ENCODE assay signal across 9 cellular contexts in the genomic region with DNA sequence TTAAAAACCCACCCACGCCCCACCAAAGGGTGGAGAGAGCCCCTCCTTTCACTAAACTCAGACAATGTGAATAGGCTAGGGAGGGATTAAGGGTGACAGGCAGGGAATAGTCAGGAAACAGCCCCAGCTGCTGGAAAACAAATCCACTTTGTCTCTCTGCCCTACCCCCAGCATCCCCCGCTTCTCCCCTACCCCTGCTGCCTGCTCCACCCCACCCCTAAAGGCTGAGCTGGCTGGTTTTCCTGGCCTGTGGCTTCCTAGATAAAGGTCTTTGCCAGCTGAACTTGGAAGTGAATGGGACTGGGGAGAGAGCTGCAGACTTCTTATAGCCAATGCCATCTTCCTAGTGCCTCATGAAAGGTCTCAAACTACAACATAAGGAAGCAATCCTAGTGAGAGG. TPM values are rescaled to one million over a fixed set of nuclear protein-coding genes. Genes with fewer than 3 reads are reported as not detected.
A peak's percentile ranks its signal among the peaks of the same experiment; 100 is the strongest.
DNase-seq lines count a peak whose midpoint lies in the region; ATAC-seq and TF ChIP-seq lines count a peak whose summit lies in the region.
"Had no signal": no experiment of that assay in that cellular context is flagged by ENCODE, and none has a peak within 500 bp of the region (broad histone marks: within the 10 kb centered on the region; RNA-seq: fewer than 3 reads in every experiment).

No MANE protein-coding gene starts in this region.

- H3K27me3 Mint-ChIP-seq in activated CD8-positive, alpha-beta T cell treated with anti-CD3 and anti-CD28 coated beads, Interleukin-2, amount 10 ng/mL, durations not matched to agents 7 days and 5 days (ENCODE audit: low read depth), result no peaks in the 10 kb centered on the region

- H3K27ac ChIP-seq in breast epithelium (peak overlapping the region; percentile 92 to 93), right atrium auricular region (peak overlapping the region; percentile 77 to 90), psoas muscle (peak overlapping the region; percentile 90)

- peaks cover 5 to 29% of the 10 kb centered on the region in 2 donors for H3K4me1 ChIP-seq in breast epithelium
- peaks cover 0 to 91% of the 10 kb centered on the region in 2 donors for H3K4me1 ChIP-seq in right atrium auricular region
- H3K4me1 ChIP-seq in psoas muscle, result peaks cover 62% of the 10 kb centered on the region

- H3K4me3 ChIP-seq in breast epithelium (peak overlapping the region in 2 of 3 donors; percentile 3 to 31), right atrium auricular region (no peak overlapping the region), psoas muscle (peak overlapping the region; percentile 23)

- H3K4me1 Mint-ChIP-seq in activated CD8-positive, alpha-beta T cell treated with anti-CD3 and anti-CD28 coated beads, Interleukin-2, amount 10 ng/mL, durations not matched to agents 7 days and 5 days (ENCODE audit: low read depth), result peaks cover 15% of the 10 kb centered on the region

- TF ChIP-seq POLR2A in breast epithelium (IDR thresholded peaks at IDR 0.05), result no peak

- H3K27ac Mint-ChIP-seq in activated CD8-positive, alpha-beta T cell treated with anti-CD3 and anti-CD28 coated beads, Interleukin-2, amount 10 ng/mL, durations not matched to agents 7 days and 5 days, result no peak overlapping the region
- H3K27ac Mint-ChIP-seq: activated CD8-positive, alpha-beta memory T cell treated with anti-CD3 and anti-CD28 coated beads, Interleukin-2, amount 10 ng/mL, durations not matched to agents 7 days and 5 days had no signal

- no peaks in the 10 kb centered on the region for H3K27me3 ChIP-seq in breast epithelium
- no peaks in the 10 kb centered on the region for H3K27me3 ChIP-seq in right atrium auricular region
- H3K27me3 ChIP-seq in psoas muscle (ENCODE audit: insufficient read depth in 3 of 3, low read length in 2 of 3), result no peaks in the 10 kb centered on the region

- no peaks in the 10 kb centered on the region for H3K36me3 ChIP-seq in breast epithelium
- peaks cover 30% of the 10 kb centered on the region for H3K36me3 ChIP-seq in right atrium auricular region
- peaks cover 0 to 24% of the 10 kb centered on the region in 2 donors for H3K36me3 ChIP-seq in psoas muscle (ENCODE audit: insufficient read depth in 1 of 2, low read depth in 1 of 2)

- no peak overlapping the region for H3K4me3 Mint-ChIP-seq in activated CD8-positive, alpha-beta T cell treated with anti-CD3 and anti-CD28 coated beads, Interleukin-2, amount 10 ng/mL, durations not matched to agents 7 days and 5 days
- H3K4me3 Mint-ChIP-seq: activated CD8-positive, alpha-beta memory T cell treated with anti-CD3 and anti-CD28 coated beads, Interleukin-2, amount 10 ng/mL, durations not matched to agents 7 days and 5 days had no signal

- DNase-seq in Daoy (ENCODE audit: low read depth) (peak; percentile 14), breast epithelium (ENCODE audit: low spot score in 2 of 2) (no peak), right atrium auricular region (ENCODE audit: low spot score) (no peak), psoas muscle (no peak), amniotic stem cell (lab: John Stamatoyannopoulos, UW) (no peak), NCI-H1105 (lab: John Stamatoyannopoulos, UW) (no peak), DMS114 treated with DMSO at 0.1 percent for 48 hours (lab: John Stamatoyannopoulos, UW; ENCODE audit: unreplicated experiment) (no peak)
- no peak for DNase-seq in activated CD8-positive, alpha-beta T cell treated with anti-CD3 and anti-CD28 coated beads, Interleukin-2, amount 10 ng/mL, durations not matched to agents 7 days and 5 days

- TF ChIP-seq CTCF in breast epithelium (IDR thresholded peaks at IDR 0.05) (no peak), right atrium auricular region (IDR thresholded peaks at IDR 0.05) (no peak), psoas muscle (IDR thresholded peaks at IDR 0.05) (no peak)

- H3K36me3 Mint-ChIP-seq in activated CD8-positive, alpha-beta T cell treated with anti-CD3 and anti-CD28 coated beads, Interleukin-2, amount 10 ng/mL, durations not matched to agents 7 days and 5 days (ENCODE audit: low read depth), result no peaks in the 10 kb centered on the region
- H3K36me3 Mint-ChIP-seq: activated CD8-positive, alpha-beta memory T cell treated with anti-CD3 and anti-CD28 coated beads, Interleukin-2, amount 10 ng/mL, durations not matched to agents 7 days and 5 days had no signal

- H3K9me3 ChIP-seq in breast epithelium, result no peaks in the 10 kb centered on the region
- no peaks in the 10 kb centered on the region for H3K9me3 ChIP-seq in right atrium auricular region
- no peaks in the 10 kb centered on the region for H3K9me3 ChIP-seq in psoas muscle

- ATAC-seq in psoas muscle, result no peak
- ATAC-seq in activated CD8-positive, alpha-beta T cell treated with anti-CD3 and anti-CD28 coated beads, Interleukin-2, amount 10 ng/mL, durations not matched to agents 7 days and 5 days, result no peak

- POLR2A ChIA-PET in activated CD8-positive, alpha-beta T cell treated with anti-CD3 and anti-CD28 coated beads, Interleukin-2, amount 10 ng/mL, durations not matched to agents 7 days and 5 days (lab: Charles Lee), result no interaction called here

- WGBS in psoas muscle, 3 donors, result 38 to 57% (median 48%) methylated on average over 2 of the region's 2 CpGs

- CTCF ChIA-PET in activated CD8-positive, alpha-beta T cell treated with anti-CD3 and anti-CD28 coated beads, Interleukin-2, amount 10 ng/mL, durations not matched to agents 7 days and 5 days (lab: Charles Lee), result interaction anchor here (1.0 to 17.8 kb wide), 7 partner anchors 15 to 160 kb away, joined by 3 to 666 read pairs (median 19); no protein-coding TSS in a partner anchor

- no peaks in the 10 kb centered on the region for H3K9me3 Mint-ChIP-seq in activated CD8-positive, alpha-beta T cell treated with anti-CD3 and anti-CD28 coated beads, Interleukin-2, amount 10 ng/mL, durations not matched to agents 7 days and 5 days (ENCODE audit: insufficient read depth)

- intact Hi-C loops in breast epithelium (cut with DNase I; ENCODE audit: low total_unique reads), result loop anchor here (5.0 kb wide), 1 partner anchor 86 kb away; no protein-coding TSS in a partner anchor
- intact Hi-C loops in psoas muscle (cut with DNase I), result loop anchor here in 1 of 2 donors (5.0 to 10.0 kb wide), 3 partner anchors 109 to 293 kb away; a partner anchor contains a TSS

RNA-seq across cellular contexts. Expression of a gene that starts 15.0 kb away (rescaled TPM):
- total RNA-seq in Daoy (2014; rRNA removed; shearing (Covaris generic)), result 192 and 215 TPM in 2 replicates
- total RNA-seq in breast epithelium (100 to 1,000 TPM; 288 to 554 (median 306) TPM), right atrium auricular region (100 to 1,000 TPM; 202 to 348 TPM), psoas muscle (100 to 1,000 TPM; 109 to 151 (median 128) TPM)
- polyA plus RNA-seq in psoas muscle, result 10 to 100 TPM; 69.5 to 92.6 (median 92.0) TPM
- total RNA-seq in activated CD8-positive, alpha-beta T cell treated with anti-CD3 and anti-CD28 coated beads, Interleukin-2, amount 10 ng/mL, durations not matched to agents 7 days and 5 days, result 1 to 10 TPM; 1.7 to 2.0 TPM

RNA-seq across cellular contexts. Expression of a gene that starts 19.8 kb away (rescaled TPM):
- total RNA-seq in Daoy (2014; rRNA removed; shearing (Covaris generic)), result 24.9 and 28.6 TPM in 2 replicates
- total RNA-seq in breast epithelium (100 to 1,000 TPM; 193 to 322 (median 238) TPM), right atrium auricular region (100 to 1,000 TPM; 105 to 150 TPM), psoas muscle (100 to 1,000 TPM in 3 of 4 donors, 10 to 100 TPM in 1; 67.3 to 279 (median 220) TPM)
- polyA plus RNA-seq in psoas muscle, result 100 to 1,000 TPM in 1 of 3 donors, 10 to 100 TPM in 2; 95.6 to 111 (median 97.8) TPM
- total RNA-seq in activated CD8-positive, alpha-beta T cell treated with anti-CD3 and anti-CD28 coated beads, Interleukin-2, amount 10 ng/mL, durations not matched to agents 7 days and 5 days, result 100 to 1,000 TPM in 1 of 2 experiments, 10 to 100 TPM in 1; 94.7 to 101 TPM

RNA-seq across cellular contexts. Expression of a gene that starts 50.6 kb away (rescaled TPM):
- 12.6 and 16.6 TPM in 2 replicates for total RNA-seq in Daoy (2014; rRNA removed; shearing (Covaris generic))
- total RNA-seq in breast epithelium (10 to 100 TPM; 53.1 to 74.5 (median 60.0) TPM), right atrium auricular region (10 to 100 TPM; 38.9 to 67.5 TPM), psoas muscle (100 to 1,000 TPM in 2 of 4 donors, 10 to 100 TPM in 2; 41.1 to 116 (median 89.6) TPM)
- 10 to 100 TPM; 51.7 to 62.7 (median 61.0) TPM for polyA plus RNA-seq in psoas muscle
- 1 to 10 TPM; 2.1 to 2.2 TPM for total RNA-seq in activated CD8-positive, alpha-beta T cell treated with anti-CD3 and anti-CD28 coated beads, Interleukin-2, amount 10 ng/mL, durations not matched to agents 7 days and 5 days

Comparison
In these comparisons a context has a peak if more than half of its experiments do, and no peak if none do; other contexts are left out.
1. H3K4me3 ChIP-seq: peak in breast epithelium (2 of 3) and psoas muscle (single experiment); none in right atrium auricular region (0 of 2).
2. RNA of a gene that starts 15.0 kb away (total RNA-seq): 202 to 348 TPM in right atrium auricular region, 288 to 554 TPM in breast epithelium, 192 to 215 TPM in Daoy and 109 to 151 TPM in psoas muscle; 1.7 to 2.0 TPM in activated CD8-positive, alpha-beta T cell treated with anti-CD3 and anti-CD28 coated beads, Interleukin-2, amount 10 ng/mL, durations not matched to agents 7 days and 5 days; every median in the first group is over 10 times any median in the second.
3. Peak in every context shown above with its lines, with median percentiles within 50 percentile points of each other: H3K27ac ChIP-seq.